1 cellular context compared by ENCODE assay signal in genomic region chr1:6281511-6282402, GRCh38.
TF ChIP-seq lines count a peak whose summit lies in the region.

No MANE protein-coding gene starts in this region.

TF ChIP-seq in HepG2, 621 proteins besides CTCF, POLR2A, EP300 and RAD21 (continued from another document):
- TF ChIP-seq PATZ1 (CRISPR knock-in tag; IDR thresholded peaks at IDR 0.05) = no peak
- TF ChIP-seq MIXL1 (CRISPR knock-in tag; IDR thresholded peaks at IDR 0.05) = no peak
- no peak for TF ChIP-seq HOMEZ (CRISPR knock-in tag; IDR thresholded peaks at IDR 0.05; ENCODE audit: low read depth)
- TF ChIP-seq ZBED4 (CRISPR knock-in tag; IDR thresholded peaks at IDR 0.05; ENCODE audit: borderline replicate concordance) = no peak
- peak; percentile 47 for TF ChIP-seq ZNF629 (CRISPR knock-in tag; conservative IDR thresholded peaks at IDR 0.05)
- TF ChIP-seq SSRP1 (CRISPR knock-in tag; IDR thresholded peaks at IDR 0.05) = no peak
- TF ChIP-seq CBFB (CRISPR knock-in tag; IDR thresholded peaks at IDR 0.05) = no peak
- TF ChIP-seq ZGPAT (CRISPR knock-in tag; IDR thresholded peaks at IDR 0.05) = no peak
- TF ChIP-seq PHF8 (CRISPR knock-in tag; IDR thresholded peaks at IDR 0.05) = no peak
- TF ChIP-seq ZNF687 (CRISPR knock-in tag; IDR thresholded peaks at IDR 0.05) = peak; percentile 52
- no peak for TF ChIP-seq NCOA5 (CRISPR knock-in tag; IDR thresholded peaks at IDR 0.05)
- TF ChIP-seq ZZZ3 (CRISPR knock-in tag; IDR thresholded peaks at IDR 0.05; ENCODE audit: borderline replicate concordance) = no peak
- no peak for TF ChIP-seq ZNF253 (CRISPR knock-in tag; IDR thresholded peaks at IDR 0.05; ENCODE audit: borderline replicate concordance)
- peak; percentile 55; the same call in 1 of the 2 replicates for TF ChIP-seq ZNF839 (CRISPR knock-in tag; IDR thresholded peaks at IDR 0.05; ENCODE audit: borderline replicate concordance)
